Comparison of ENCODE assay signal across 13 cellular contexts in genomic region chr17:75238020-75238580, GRCh38. TPM values are rescaled to one million over a fixed set of nuclear protein-coding genes. Genes with fewer than 3 reads are reported as not detected.
A peak's percentile ranks its signal among the peaks of the same experiment; 100 is the strongest.
DNase-seq lines count a peak whose midpoint lies in the region; ATAC-seq, FAIRE-seq and TF ChIP-seq lines count a peak whose summit lies in the region.
"Had no signal": no experiment of that assay in that cellular context is flagged by ENCODE, and none has a peak within 500 bp of the region (broad histone marks: within the 10 kb centered on the region; RNA-seq: fewer than 3 reads in every experiment).

No MANE protein-coding gene starts in this region.

- H3K27me3 ChIP-seq in HCT116 (ENCODE audit: insufficient read depth, low read length): no peaks in the 10 kb centered on the region
- H3K27me3 ChIP-seq in K562 (ENCODE audit: control insufficient read depth in 2 of 2, insufficient read depth in 2 of 2, low read length in 2 of 2): no peaks in the 10 kb centered on the region
- no peaks in the 10 kb centered on the region for H3K27me3 ChIP-seq in parathyroid adenoma (ENCODE audit: control insufficient read depth, insufficient read depth, low read length)
- no peaks in the 10 kb centered on the region for H3K27me3 ChIP-seq in thyroid gland
- H3K27me3 ChIP-seq: dorsolateral prefrontal cortex, right lobe of liver, upper lobe of right lung had no signal

- H3K4me2 ChIP-seq in HCT116 (ENCODE audit: low read length) (no peak overlapping the region), K562 (ENCODE audit: insufficient read depth, low read length) (no peak overlapping the region), parathyroid adenoma (ENCODE audit: low read length) (no peak overlapping the region)

- DNase-seq in Right ventricle myocardium inferior (ENCODE audit: missing footprints) (peak; percentile 73), Right ventricle myocardium superior (no peak), HCT116 (ENCODE audit: low read depth, low spot score) (no peak), K562 (ENCODE audit: extremely low read depth in 1 of 4, low spot score in 3 of 4) (no peak), NCI-H1436 treated with DMSO at 0.1 percent for 48 hours (lab: John Stamatoyannopoulos, UW) (no peak), thyroid gland (no peak), nephron progenitor cell (no peak)

- H3K9ac ChIP-seq in HCT116 (ENCODE audit: low read length) (no peak overlapping the region), K562 (ENCODE audit: insufficient read depth in 1 of 2, low read depth in 2 of 2, low read length in 2 of 2) (peak overlapping the region in 1 of 2 experiments; percentile 70; a peak in 2 of 4 replicates), parathyroid adenoma (no peak overlapping the region)

- CTCF ChIA-PET in HCT116 (lab: Charles Lee) (interaction anchor here (0.6 to 2.4 kb wide), 4 partner anchors 13 to 277 kb away, joined by 3 to 13 read pairs (median 4); no protein-coding TSS in a partner anchor), K562 (lab: Yijun Ruan, JAX; ENCODE audit: low intra/inter-chr PET ratio) (interaction anchor here (0.9 to 2.8 kb wide), 2 partner anchors 174 to 276 kb away, joined by 3 to 10 read pairs; no protein-coding TSS in a partner anchor)

- H2AFZ ChIP-seq in HCT116 (ENCODE audit: low read depth, low read length, poor library complexity, severe bottlenecking): no peak overlapping the region
- no peak overlapping the region for H2AFZ ChIP-seq in K562 (ENCODE audit: low read depth, low read length)
- H2AFZ ChIP-seq in parathyroid adenoma: no peak overlapping the region

- peaks cover 0 to 11% of the 10 kb centered on the region in 2 experiments; a peak in 1 of 4 replicates for H3K4me1 ChIP-seq in HCT116 (ENCODE audit: control insufficient read depth in 1 of 2, insufficient read depth in 2 of 2, low read length in 2 of 2)
- peaks cover 14 to 33% of the 10 kb centered on the region in 2 experiments for H3K4me1 ChIP-seq in K562 (replicated peaks in 1 of 2; ENCODE audit: control insufficient read depth in 2 of 2, insufficient read depth in 2 of 2, low read length in 2 of 2)
- H3K4me1 ChIP-seq in parathyroid adenoma: no peaks in the 10 kb centered on the region
- H3K4me1 ChIP-seq in thyroid gland: no peaks in the 10 kb centered on the region
- H3K4me1 ChIP-seq: upper lobe of right lung had no signal

- TF ChIP-seq RAD21 in HCT116 (IDR thresholded peaks at IDR 0.05; ENCODE audit: low read depth) (no peak), K562 (CRISPR knock-in tag; conservative IDR thresholded peaks at IDR 0.05 in 1 of 2, IDR thresholded peaks at IDR 0.05 in 1 of 2) (no peak)

- intact Hi-C loops in Right ventricle myocardium inferior (cut with DNase I) (no loop called here), Right ventricle myocardium superior (cut with DNase I) (no loop called here), HCT116 (cut with micrococcal nuclease) (loop anchor here (1.0 kb wide), 2 partner anchors 124 to 277 kb away; no protein-coding TSS in a partner anchor), K562 (cut with micrococcal nuclease) (loop anchor here (5.0 kb wide), 1 partner anchor 126 kb away; no protein-coding TSS in a partner anchor), thyroid gland (cut with DNase I) (no loop called here)

- ATAC-seq in Right ventricle myocardium inferior (peak; percentile 6), Right ventricle myocardium superior (ENCODE audit: poor library complexity) (no peak), HCT116 (no peak), K562 (no peak)

- H3K27ac ChIP-seq in HCT116 (ENCODE audit: low read depth, low read length) (no peak overlapping the region; the same call in 1 of the 2 replicates), K562 (ENCODE audit: extremely low read depth, low read depth, low read length) (no peak overlapping the region), parathyroid adenoma (peak overlapping the region; percentile 19), thyroid gland (no peak overlapping the region)
- H3K27ac ChIP-seq: right lobe of liver, upper lobe of right lung had no signal

- 91% methylated on average over 11 of the region's 11 CpGs for WGBS in K562 (ENCODE audit: insufficient coverage, low coverage, missing lambda C conversion rate)
- 80 to 95% methylated on average over 1 to 9 of the region's 11 CpGs for WGBS in thyroid gland, 2 donors

- H3K36me3 ChIP-seq in HCT116 (ENCODE audit: control insufficient read depth in 1 of 2, insufficient read depth in 2 of 2, low read length in 2 of 2) (peaks cover 67 to 77% of the 10 kb centered on the region in 2 experiments), K562 (ENCODE audit: control insufficient read depth, insufficient read depth, low read length) (peaks cover 89% of the 10 kb centered on the region), parathyroid adenoma (ENCODE audit: control insufficient read depth, insufficient read depth, low read length) (no peaks in the 10 kb centered on the region), thyroid gland (peaks cover 81% of the 10 kb centered on the region in 2 donors)

- no peaks in the 10 kb centered on the region for H3K79me2 ChIP-seq in HCT116 (ENCODE audit: insufficient read depth, low read length)
- H3K79me2 ChIP-seq in K562 (ENCODE audit: control insufficient read depth, insufficient read depth, low read length): no peaks in the 10 kb centered on the region
- no peaks in the 10 kb centered on the region for H3K79me2 ChIP-seq in parathyroid adenoma

- peaks cover 43% of the 10 kb centered on the region for H3K36me3 Mint-ChIP-seq in nephron progenitor cell (ENCODE audit: low read depth)

- no peak overlapping the region for H3K27ac Mint-ChIP-seq in nephron progenitor cell

- no peak overlapping the region for H3K4me3 ChIP-seq in HCT116 (replicated peaks in 1 of 2; ENCODE audit: low read depth in 1 of 2, low read length in 2 of 2)
- H3K4me3 ChIP-seq in K562: no peak overlapping the region
- H3K4me3 ChIP-seq in parathyroid adenoma (ENCODE audit: low read depth, low read length): no peak overlapping the region
- H3K4me3 ChIP-seq in thyroid gland (replicated peaks in 1 of 3): no peak overlapping the region
- H3K4me3 ChIP-seq: dorsolateral prefrontal cortex, right lobe of liver, upper lobe of right lung had no signal

- TF ChIP-seq CTCF in HCT116 (IDR thresholded peaks at IDR 0.05 in 2 of 3, conservative IDR thresholded peaks at IDR 0.05 in 1 of 3; ENCODE audit: borderline replicate concordance in 1 of 3, insufficient read depth in 1 of 3, low read depth in 2 of 3, low read length in 2 of 3) (no peak), K562 (IDR thresholded peaks at IDR 0.05 in 2 of 3, conservative IDR thresholded peaks at IDR 0.05 in 1 of 3; ENCODE audit: insufficient read depth in 2 of 3, low read depth in 1 of 3, low read length in 3 of 3) (no peak), parathyroid adenoma (IDR thresholded peaks at IDR 0.05) (no peak), thyroid gland (IDR thresholded peaks at IDR 0.05) (no peak), nephron progenitor cell (IDR thresholded peaks at IDR 0.05) (no peak)

- no peak for FAIRE-seq in K562 (lab: Jason Lieb, UNC)

- no peak for TF ChIP-seq EP300 in K562 (IDR thresholded peaks at IDR 0.05; ENCODE audit: low read length)

- TF ChIP-seq POLR2A in HCT116 (IDR thresholded peaks at IDR 0.05; ENCODE audit: borderline replicate concordance, extremely low read depth, insufficient read depth, insufficient read length) (no peak), K562 (conservative IDR thresholded peaks at IDR 0.05) (no peak), thyroid gland (IDR thresholded peaks at IDR 0.05) (no peak)

- H3K9me1 ChIP-seq in K562 (ENCODE audit: control insufficient read depth, insufficient read depth, low read length): no peaks in the 10 kb centered on the region

- H3K9me3 ChIP-seq in HCT116 (ENCODE audit: control insufficient read depth in 1 of 2, insufficient read depth in 1 of 2, low read depth in 1 of 2, low read length in 2 of 2): no peaks in the 10 kb centered on the region
- no peaks in the 10 kb centered on the region for H3K9me3 ChIP-seq in K562 (replicated peaks; ENCODE audit: control insufficient read depth, insufficient read depth, low read depth, low read length)
- no peaks in the 10 kb centered on the region for H3K9me3 ChIP-seq in parathyroid adenoma (ENCODE audit: control insufficient read depth, low read length)
- H3K9me3 ChIP-seq in thyroid gland: no peaks in the 10 kb centered on the region
- H3K9me3 ChIP-seq: right lobe of liver, upper lobe of right lung had no signal

- H4K20me1 ChIP-seq in HCT116 (ENCODE audit: insufficient read depth) (peaks cover 6% of the 10 kb centered on the region; the same call in 1 of the 2 replicates), K562 (replicated peaks; ENCODE audit: control insufficient read depth, insufficient read depth, low read length) (peaks cover 19% of the 10 kb centered on the region; the same call in 1 of the 2 replicates)

- RAD21 ChIA-PET in HCT116 (lab: Charles Lee; ENCODE audit: low non-redundant PET in 1 of 2, low total read pairs in 2 of 2, uncharacterized antibody in 2 of 2, unreplicated experiment in 2 of 2): interaction anchor here in 1 of 2 experiments (0.6 kb wide), 1 partner anchor 9 kb away, joined by 3 read pairs; no protein-coding TSS in a partner anchor

- peaks cover 15% of the 10 kb centered on the region for H3K4me1 Mint-ChIP-seq in nephron progenitor cell

- H3K9me3 Mint-ChIP-seq in nephron progenitor cell: no peaks in the 10 kb centered on the region
- H3K9me3 Mint-ChIP-seq: activated naive CD4-positive, alpha-beta T cell treated with anti-CD3 and anti-CD28 coated beads, Interleukin-2, amount 50 U/mL, for 72 hours; WTC11 had no signal

- no peaks in the 10 kb centered on the region for H3K9me2 ChIP-seq in HCT116 (ENCODE audit: insufficient read depth)

- in situ Hi-C loops in K562 (cut with MboI): no loop called here

- no peak overlapping the region for H3K4me3 Mint-ChIP-seq in nephron progenitor cell
- H3K4me3 Mint-ChIP-seq: WTC11 had no signal

- POLR2A ChIA-PET in HCT116 (lab: Charles Lee): no interaction called here
- POLR2A ChIA-PET in K562 (lab: Yijun Ruan, JAX): interaction anchor here (1.3 kb wide), 1 partner anchor 15 kb away, joined by 3 read pairs; no protein-coding TSS in a partner anchor

- H3K27me3 Mint-ChIP-seq in nephron progenitor cell (ENCODE audit: low read depth, poor library complexity): no peaks in the 10 kb centered on the region

- BruUV-seq in HCT116 (replicated peaks; lab: Mats Ljungman, UMichigan) (TSS peak; percentile 19), K562 (replicated peaks; lab: Mats Ljungman, UMichigan) (TSS peak; percentile 27)

RNA-seq across cellular contexts. Expression of gene GGA3, which starts 23.3 kb away (rescaled TPM):
- total RNA-seq in Right ventricle myocardium inferior (25.1 TPM), Right ventricle myocardium superior (22.3 TPM), HCT116 (2021; ENCODE audit: unreplicated experiment) (58.3 TPM), K562 (2014; rRNA removed) (16.3 and 27.7 TPM in 2 replicates), K562 (2014; rRNA removed; fragmentation: Illumina TruSeq; extraction: Trizol) (25.4 and 26.5 TPM in 2 replicates), K562 (2015; rRNA removed; fragmentation: Illumina TruSeq; extraction: Trizol) (21.3 and 23.7 TPM in 2 replicates), K562 (2021) (60.9 and 64.9 TPM in 2 replicates), thyroid gland (10 to 100 TPM; 22.5 to 38.4 (median 24.1) TPM)
- polyA plus RNA-seq in HCT116 (2012): 44.4 and 49.7 TPM in 2 replicates
- total RNA-seq in K562 (2011; cell fraction: chromatin; rRNA removed; ENCODE audit: low replicate concordance): 229 and 410 TPM in 2 replicates
- total RNA-seq in K562 (2011; cell fraction: nucleolus; rRNA removed): 168 and 211 TPM in 2 replicates
- total RNA-seq in K562 (2011; cell fraction: nucleoplasm; rRNA removed): 138 and 145 TPM in 2 replicates
- polyA plus RNA-seq in K562 (2011; rRNA removed) (40.9 and 74.6 TPM in 2 replicates), K562 (2014; fragmentation: Illumina TruSeq; extraction: Trizol) (51.7 and 54.2 TPM in 2 replicates), K562 (2014; fragmentation: Nextera tagmentation; extraction: Ambion mirVana) (1 to 10 TPM; 5.7 to 6.3 TPM), K562 (2014; rRNA removed) (41.2 and 45.9 TPM in 2 replicates)
- polyA plus RNA-seq in K562 (2011; cell fraction: cytosol; rRNA removed): 24.6 and 25.5 TPM in 2 replicates
- 329 and 442 TPM in 2 replicates for polyA plus RNA-seq in K562 (2011; cell fraction: nucleus; rRNA removed)
- 65.7 and 79.7 TPM in 2 replicates for polyA plus RNA-seq in K562 (2012)
- polyA minus RNA-seq in K562 (2011; rRNA and poly(A)+ RNA removed): 76.1 and 105 TPM in 2 replicates
- 29.3 and 34.2 TPM in 2 replicates for polyA minus RNA-seq in K562 (2011; cell fraction: cytosol; rRNA and poly(A)+ RNA removed)
- 52.4 and 72.0 TPM in 2 replicates for polyA minus RNA-seq in K562 (2011; cell fraction: nucleus; rRNA and poly(A)+ RNA removed)

RNA-seq across cellular contexts. Expression of gene MRPS7, which starts 23.6 kb away (rescaled TPM):
- 123 TPM for total RNA-seq in Right ventricle myocardium inferior
- total RNA-seq in Right ventricle myocardium superior: 125 TPM
- total RNA-seq in HCT116 (2021; ENCODE audit: unreplicated experiment): 104 TPM
- polyA plus RNA-seq in HCT116 (2012): 65.0 and 86.9 TPM in 2 replicates
- total RNA-seq in K562 (2011; cell fraction: chromatin; rRNA removed; ENCODE audit: low replicate concordance): 58.3 and 91.9 TPM in 2 replicates
- total RNA-seq in K562 (2011; cell fraction: nucleolus; rRNA removed): 73.0 and 88.6 TPM in 2 replicates
- 64.5 and 67.2 TPM in 2 replicates for total RNA-seq in K562 (2011; cell fraction: nucleoplasm; rRNA removed)
- total RNA-seq in K562 (2014; rRNA removed): 115 and 137 TPM in 2 replicates
- total RNA-seq in K562 (2014; rRNA removed; fragmentation: Illumina TruSeq; extraction: Trizol): 128 and 142 TPM in 2 replicates
- 124 and 132 TPM in 2 replicates for total RNA-seq in K562 (2015; rRNA removed; fragmentation: Illumina TruSeq; extraction: Trizol)
- total RNA-seq in K562 (2021): 117 and 120 TPM in 2 replicates
- polyA plus RNA-seq in K562 (2011; rRNA removed): 90.8 and 115 TPM in 2 replicates
- 83.0 and 98.9 TPM in 2 replicates for polyA plus RNA-seq in K562 (2011; cell fraction: cytosol; rRNA removed)
- polyA plus RNA-seq in K562 (2011; cell fraction: nucleus; rRNA removed): 73.0 and 76.0 TPM in 2 replicates
- polyA plus RNA-seq in K562 (2012): 60.3 and 98.2 TPM in 2 replicates
- 140 and 153 TPM in 2 replicates for polyA plus RNA-seq in K562 (2014; fragmentation: Illumina TruSeq; extraction: Trizol)
- polyA plus RNA-seq in K562 (2014; fragmentation: Nextera tagmentation; extraction: Ambion mirVana): 100 to 1,000 TPM; 236 to 244 TPM
- polyA plus RNA-seq in K562 (2014; rRNA removed): 107 and 126 TPM in 2 replicates
- polyA minus RNA-seq in K562 (2011; rRNA and poly(A)+ RNA removed): 75.2 and 86.1 TPM in 2 replicates
- 34.9 and 44.7 TPM in 2 replicates for polyA minus RNA-seq in K562 (2011; cell fraction: cytosol; rRNA and poly(A)+ RNA removed)
- 34.5 and 47.3 TPM in 2 replicates for polyA minus RNA-seq in K562 (2011; cell fraction: nucleus; rRNA and poly(A)+ RNA removed)
- 10 to 100 TPM; 29.9 to 59.4 (median 41.0) TPM for total RNA-seq in thyroid gland

RNA-seq across cellular contexts. Expression of gene NUP85, which starts 32.6 kb away (rescaled TPM):
- total RNA-seq in Right ventricle myocardium inferior: 28.7 TPM
- total RNA-seq in Right ventricle myocardium superior: 25.2 TPM
- 164 TPM for total RNA-seq in HCT116 (2021; ENCODE audit: unreplicated experiment)
- 97.9 and 108 TPM in 2 replicates for polyA plus RNA-seq in HCT116 (2012)
- total RNA-seq in K562 (2011; cell fraction: chromatin; rRNA removed; ENCODE audit: low replicate concordance): 303 and 492 TPM in 2 replicates
- total RNA-seq in K562 (2011; cell fraction: nucleolus; rRNA removed): 243 and 287 TPM in 2 replicates
- total RNA-seq in K562 (2011; cell fraction: nucleoplasm; rRNA removed): 239 and 282 TPM in 2 replicates
- total RNA-seq in K562 (2014; rRNA removed): 50.2 and 52.4 TPM in 2 replicates
- total RNA-seq in K562 (2014; rRNA removed; fragmentation: Illumina TruSeq; extraction: Trizol): 99.8 and 115 TPM in 2 replicates
- total RNA-seq in K562 (2015; rRNA removed; fragmentation: Illumina TruSeq; extraction: Trizol): 77.1 and 81.2 TPM in 2 replicates
- 121 and 127 TPM in 2 replicates for total RNA-seq in K562 (2021)
- polyA plus RNA-seq in K562 (2011; rRNA removed): 128 and 135 TPM in 2 replicates
- 184 and 192 TPM in 2 replicates for polyA plus RNA-seq in K562 (2011; cell fraction: cytosol; rRNA removed)
- 521 and 638 TPM in 2 replicates for polyA plus RNA-seq in K562 (2011; cell fraction: nucleus; rRNA removed)
- polyA plus RNA-seq in K562 (2012): 56.6 and 88.3 TPM in 2 replicates
- 82.2 and 83.7 TPM in 2 replicates for polyA plus RNA-seq in K562 (2014; fragmentation: Illumina TruSeq; extraction: Trizol)
- 100 to 1,000 TPM; 156 to 177 TPM for polyA plus RNA-seq in K562 (2014; fragmentation: Nextera tagmentation; extraction: Ambion mirVana)
- 110 and 116 TPM in 2 replicates for polyA plus RNA-seq in K562 (2014; rRNA removed)
- 62.4 and 87.2 TPM in 2 replicates for polyA minus RNA-seq in K562 (2011; rRNA and poly(A)+ RNA removed)
- 45.2 and 54.1 TPM in 2 replicates for polyA minus RNA-seq in K562 (2011; cell fraction: cytosol; rRNA and poly(A)+ RNA removed)
- polyA minus RNA-seq in K562 (2011; cell fraction: nucleus; rRNA and poly(A)+ RNA removed): 79.4 and 108 TPM in 2 replicates
- total RNA-seq in thyroid gland: 10 to 100 TPM; 24.7 to 31.7 (median 27.1) TPM

RNA-seq across cellular contexts. Expression of gene MIF4GD, which starts 32.9 kb away (rescaled TPM):
- 15.1 TPM for total RNA-seq in Right ventricle myocardium inferior
- total RNA-seq in Right ventricle myocardium superior: 13.7 TPM
- 35.2 TPM for total RNA-seq in HCT116 (2021; ENCODE audit: unreplicated experiment)
- 50.2 and 52.7 TPM in 2 replicates for polyA plus RNA-seq in HCT116 (2012)
- 28.8 and 42.4 TPM in 2 replicates for total RNA-seq in K562 (2011; cell fraction: chromatin; rRNA removed; ENCODE audit: low replicate concordance)
- 36.0 and 43.4 TPM in 2 replicates for total RNA-seq in K562 (2011; cell fraction: nucleolus; rRNA removed)
- total RNA-seq in K562 (2011; cell fraction: nucleoplasm; rRNA removed): 32.6 and 37.5 TPM in 2 replicates
- total RNA-seq in K562 (2014; rRNA removed): 22.4 and 25.2 TPM in 2 replicates
- total RNA-seq in K562 (2014; rRNA removed; fragmentation: Illumina TruSeq; extraction: Trizol): 11.8 and 12.3 TPM in 2 replicates
- 13.2 and 14.0 TPM in 2 replicates for total RNA-seq in K562 (2015; rRNA removed; fragmentation: Illumina TruSeq; extraction: Trizol)
- total RNA-seq in K562 (2021): 23.0 and 27.1 TPM in 2 replicates
- polyA plus RNA-seq in K562 (2011; rRNA removed): 50.8 and 53.9 TPM in 2 replicates
- polyA plus RNA-seq in K562 (2011; cell fraction: cytosol; rRNA removed): 71.3 and 91.1 TPM in 2 replicates
- polyA plus RNA-seq in K562 (2011; cell fraction: nucleus; rRNA removed): 56.0 and 67.5 TPM in 2 replicates
- 28.0 and 61.3 TPM in 2 replicates for polyA plus RNA-seq in K562 (2012)
- 25.5 and 28.1 TPM in 2 replicates for polyA plus RNA-seq in K562 (2014; fragmentation: Illumina TruSeq; extraction: Trizol)
- 10 to 100 TPM; 46.7 to 63.8 TPM for polyA plus RNA-seq in K562 (2014; fragmentation: Nextera tagmentation; extraction: Ambion mirVana)
- 30.6 and 36.0 TPM in 2 replicates for polyA plus RNA-seq in K562 (2014; rRNA removed)
- 25.6 TPM in 2 replicates for polyA minus RNA-seq in K562 (2011; rRNA and poly(A)+ RNA removed)
- 13.5 and 16.8 TPM in 2 replicates for polyA minus RNA-seq in K562 (2011; cell fraction: cytosol; rRNA and poly(A)+ RNA removed)
- 8.3 and 15.0 TPM in 2 replicates for polyA minus RNA-seq in K562 (2011; cell fraction: nucleus; rRNA and poly(A)+ RNA removed)
- total RNA-seq in thyroid gland: 10 to 100 TPM; 17.7 to 31.1 (median 23.0) TPM

RNA-seq across cellular contexts. Expression of gene SLC25A19, which starts 51.1 kb away (rescaled TPM):
- total RNA-seq in Right ventricle myocardium inferior: 19.5 TPM
- total RNA-seq in Right ventricle myocardium superior: 12.5 TPM
- 38.7 TPM for total RNA-seq in HCT116 (2021; ENCODE audit: unreplicated experiment)
- polyA plus RNA-seq in HCT116 (2012): 31.1 and 33.4 TPM in 2 replicates
- total RNA-seq in K562 (2011; cell fraction: chromatin; rRNA removed; ENCODE audit: low replicate concordance): 80.8 and 110 TPM in 2 replicates
- total RNA-seq in K562 (2011; cell fraction: nucleolus; rRNA removed): 83.7 and 96.9 TPM in 2 replicates
- 75.9 and 93.0 TPM in 2 replicates for total RNA-seq in K562 (2011; cell fraction: nucleoplasm; rRNA removed)
- 56.1 and 71.6 TPM in 2 replicates for total RNA-seq in K562 (2014; rRNA removed)
- 35.9 and 45.2 TPM in 2 replicates for total RNA-seq in K562 (2014; rRNA removed; fragmentation: Illumina TruSeq; extraction: Trizol)
- total RNA-seq in K562 (2015; rRNA removed; fragmentation: Illumina TruSeq; extraction: Trizol): 49.0 and 49.3 TPM in 2 replicates
- total RNA-seq in K562 (2021): 73.4 and 76.6 TPM in 2 replicates
- polyA plus RNA-seq in K562 (2011; rRNA removed): 51.7 and 55.3 TPM in 2 replicates
- 70.2 and 111 TPM in 2 replicates for polyA plus RNA-seq in K562 (2011; cell fraction: cytosol; rRNA removed)
- 50.7 and 83.5 TPM in 2 replicates for polyA plus RNA-seq in K562 (2011; cell fraction: nucleus; rRNA removed)
- polyA plus RNA-seq in K562 (2012): 26.6 and 58.9 TPM in 2 replicates
- 57.1 and 60.9 TPM in 2 replicates for polyA plus RNA-seq in K562 (2014; fragmentation: Illumina TruSeq; extraction: Trizol)
- polyA plus RNA-seq in K562 (2014; fragmentation: Nextera tagmentation; extraction: Ambion mirVana): 10 to 100 TPM; 33.4 to 49.3 TPM
- polyA plus RNA-seq in K562 (2014; rRNA removed): 73.1 and 83.5 TPM in 2 replicates
- polyA minus RNA-seq in K562 (2011; rRNA and poly(A)+ RNA removed): 29.7 and 31.1 TPM in 2 replicates
- 18.5 and 33.6 TPM in 2 replicates for polyA minus RNA-seq in K562 (2011; cell fraction: cytosol; rRNA and poly(A)+ RNA removed)
- polyA minus RNA-seq in K562 (2011; cell fraction: nucleus; rRNA and poly(A)+ RNA removed): 32.9 and 44.3 TPM in 2 replicates
- total RNA-seq in thyroid gland: 10 to 100 TPM in 3 of 4 donors, 1 to 10 TPM in 1; 2.1 to 14.3 (median 12.7) TPM

Comparison
In these comparisons a context has a peak if more than half of its experiments do, and no peak if none do; other contexts are left out.
1. intact Hi-C loops: an anchor here in HCT116 (1.0 kb wide) and K562 (5.0 kb wide); none called in Right ventricle myocardium inferior, Right ventricle myocardium superior and thyroid gland.